In the genomic region with DNA sequence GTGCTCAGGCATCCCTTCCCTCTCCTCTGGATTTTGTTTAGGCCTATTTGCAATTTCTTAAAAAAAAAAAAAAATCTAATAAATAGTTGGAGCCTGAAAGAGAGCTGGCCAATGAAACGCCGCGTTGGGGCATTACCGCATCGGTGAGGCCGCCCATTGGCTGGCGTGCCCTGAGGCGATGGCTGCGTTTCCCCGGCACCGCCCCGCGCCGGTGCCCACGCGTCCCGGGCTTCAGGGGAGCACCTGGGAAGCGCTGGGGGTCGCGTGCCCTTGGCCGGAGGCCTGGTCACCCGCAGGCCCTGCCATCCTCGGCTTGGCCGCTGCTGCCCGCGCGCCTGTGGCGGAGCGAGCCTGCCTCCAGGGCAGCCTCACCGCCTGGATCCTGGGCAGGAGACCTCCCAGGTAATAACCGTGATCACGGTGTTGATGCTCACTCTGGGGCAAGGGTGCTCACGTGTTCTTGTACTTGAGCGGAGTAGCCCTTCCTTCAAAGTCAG, we compare ENCODE assay signal across 8 cellular contexts.
DNase-seq lines count a peak whose midpoint lies in the region; ATAC-seq lines count a peak whose summit lies in the region.

No MANE protein-coding gene starts in this region.

- ATAC-seq in HG03045 (IDR thresholded peaks at IDR 0.05; ENCODE audit: unreplicated experiment) (peak; percentile 74), GM21723 (IDR thresholded peaks at IDR 0.05; ENCODE audit: unreplicated experiment) (no peak)

- peak; percentile 60 for DNase-seq in DMS53 treated with DMSO at 0.1 percent for 48 hours (lab: John Stamatoyannopoulos, UW; ENCODE audit: unreplicated experiment)
- peak; percentile 61 for DNase-seq in activated CD4-positive, alpha-beta T cell treated with anti-CD3 and anti-CD28 coated beads for 1 hour
- peak; percentile 89 for DNase-seq in cerebellum (ENCODE audit: low spot score)
- peak; percentile 92 for DNase-seq in left kidney (ENCODE audit: low read depth, low spot score)
- DNase-seq in stimulated activated CD4-positive, alpha-beta T cell treated with anti-CD3 and anti-CD28 coated beads, Interleukin-2, amount 100 ng/mL, for 4 hours (ENCODE audit: low read depth), result peak; percentile 61
- DNase-seq in HUDEP-2 (lab: John Stamatoyannopoulos, UW; ENCODE audit: unreplicated experiment in 76 of 76), result no peak

Comparison
In these comparisons a context has a peak if more than half of its experiments do, and no peak if none do; other contexts are left out.
1. DNase-seq: peak in DMS53 treated with DMSO at 0.1 percent for 48 hours (single experiment), activated CD4-positive, alpha-beta T cell treated with anti-CD3 and anti-CD28 coated beads for 1 hour (single experiment), cerebellum (single experiment), left kidney (single experiment) and stimulated activated CD4-positive, alpha-beta T cell treated with anti-CD3 and anti-CD28 coated beads, Interleukin-2, amount 100 ng/mL, for 4 hours (single experiment); none in HUDEP-2 (0 of 76).